8 cellular contexts compared by ENCODE assay signal in the genomic region with DNA sequence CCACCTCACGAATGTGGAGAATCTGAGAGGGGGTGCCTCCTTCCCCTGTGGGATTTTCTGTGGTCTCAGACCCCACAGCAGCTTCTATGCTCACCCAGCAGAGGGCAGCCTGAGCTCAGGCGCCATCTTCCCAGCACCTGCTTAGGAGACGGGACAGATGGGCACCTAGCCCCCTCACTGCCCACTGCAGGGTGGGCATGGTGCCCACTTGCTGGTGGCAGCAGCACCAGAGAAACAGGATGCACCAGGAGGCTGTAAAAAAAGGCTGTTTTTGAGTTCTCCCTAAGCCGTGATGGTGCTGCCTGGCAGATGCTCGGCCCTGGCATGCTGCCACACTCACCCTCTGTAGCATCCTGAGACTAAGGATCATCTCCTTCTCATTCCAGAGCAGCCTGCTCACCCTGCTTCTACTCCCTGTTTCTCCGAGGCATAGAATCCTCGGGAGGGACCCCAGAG. TPM values are rescaled to one million over a fixed set of nuclear protein-coding genes. Genes with fewer than 3 reads are reported as not detected.
DNase-seq lines count a peak whose midpoint lies in the region; ATAC-seq and TF ChIP-seq lines count a peak whose summit lies in the region.

No MANE protein-coding gene starts in this region.

- no peak overlapping the region for H2BK12ac ChIP-seq in neuronal stem cell (ENCODE audit: low read length)

- no peaks in the 10 kb centered on the region for H3K9me3 ChIP-seq in Peyer's patch
- no peaks in the 10 kb centered on the region for H3K9me3 ChIP-seq in neuronal stem cell (replicated peaks in 1 of 2; ENCODE audit: control insufficient read depth in 2 of 2, insufficient read depth in 1 of 2, low read depth in 1 of 2, low read length in 2 of 2)
- H3K9me3 ChIP-seq in testis = no peaks in the 10 kb centered on the region

- no peaks in the 10 kb centered on the region for H3K79me1 ChIP-seq in neuronal stem cell (ENCODE audit: low read depth, low read length)

- intact Hi-C loops in testis (cut with DNase I; ENCODE audit: low total_unique reads) = loop anchor here (10.0 kb wide), 1 partner anchor 98 kb away; a partner anchor contains a TSS

- no peak overlapping the region for H3K4me2 ChIP-seq in neuronal stem cell (ENCODE audit: insufficient read depth, low read length, poor library complexity, severe bottlenecking)

- H3K23ac ChIP-seq in neuronal stem cell (ENCODE audit: low read depth, low read length, poor library complexity) = no peak overlapping the region

- TF ChIP-seq CTCF in Peyer's patch (IDR thresholded peaks at IDR 0.05) = peak; percentile 55 to 90 (median 83)
- peak; percentile 62 to 71 (median 67) for TF ChIP-seq CTCF in testis (IDR thresholded peaks at IDR 0.05)

- H3K27me3 ChIP-seq in Peyer's patch (no peaks in the 10 kb centered on the region), neuronal stem cell (ENCODE audit: control insufficient read depth in 3 of 3, insufficient read depth in 3 of 3, low read depth in 1 of 3, low read length in 3 of 3) (no peaks in the 10 kb centered on the region), testis (no peaks in the 10 kb centered on the region)

- no peak overlapping the region for H3K4ac ChIP-seq in neuronal stem cell (ENCODE audit: low read length)

- H3K4me3 ChIP-seq in Peyer's patch = peak overlapping the region in 1 of 4 donors; percentile 1
- no peak overlapping the region for H3K4me3 ChIP-seq in neuronal stem cell (ENCODE audit: low read length in 2 of 2)
- no peak overlapping the region for H3K4me3 ChIP-seq in testis

- peak overlapping the region; percentile 66 for H2AK5ac ChIP-seq in neuronal stem cell (ENCODE audit: low read depth, low read length)

- no CpG with 5 or more reads among the region's 7 CpGs for WGBS in neuronal stem cell (ENCODE audit: extremely low coverage in 2 of 2, insufficient read length in 2 of 2, insufficient replicate concordance in 1 of 2), 2 donors
- WGBS in testis, 2 donors = 24 to 32% methylated on average over 3 to 7 of the region's 7 CpGs

- H3K27ac ChIP-seq in Peyer's patch (peak overlapping the region in 3 of 4 donors; percentile 29 to 75 (median 35)), neuronal stem cell (replicated peaks; ENCODE audit: low read length) (no peak overlapping the region), testis (peak overlapping the region in 1 of 2 donors; percentile 59)

- no peak overlapping the region for H4K91ac ChIP-seq in neuronal stem cell (ENCODE audit: low read depth, low read length, poor library complexity)

- H2AFZ ChIP-seq in neuronal stem cell (ENCODE audit: low read length) = peak overlapping the region; percentile 0

- H4K8ac ChIP-seq in neuronal stem cell (ENCODE audit: low read depth, low read length) = no peak overlapping the region

- no peak overlapping the region for H2BK15ac ChIP-seq in neuronal stem cell (ENCODE audit: low read length)

- H2BK120ac ChIP-seq in neuronal stem cell (ENCODE audit: low read depth, low read length) = no peak overlapping the region

- H3K9ac ChIP-seq in neuronal stem cell (ENCODE audit: low read depth, low read length, poor library complexity) = no peak overlapping the region

- no peak overlapping the region for H3K18ac ChIP-seq in neuronal stem cell (ENCODE audit: low read length)

- peak; percentile 79 for DNase-seq in EL
- DNase-seq in HPDE6-E6E7 (ENCODE audit: extremely low spot score) = peak; percentile 34
- peak; percentile 58 to 78 (median 73) for DNase-seq in Peyer's patch
- DNase-seq in activated effector memory CD4-positive, alpha-beta T cell treated with Interleukin-2 at 50 U/mL for 16 hours = peak; percentile 54
- DNase-seq in fibroblast of peridontal ligament (ENCODE audit: extremely low read depth) = peak; percentile 64
- DNase-seq in neuronal stem cell (ENCODE audit: low spot score) = no peak
- peak; percentile 52 for DNase-seq in testis

- ATAC-seq in HG02981 (IDR thresholded peaks at IDR 0.05; ENCODE audit: unreplicated experiment) = no peak

- no peaks in the 10 kb centered on the region for H3K36me3 ChIP-seq in Peyer's patch
- H3K36me3 ChIP-seq in neuronal stem cell (replicated peaks in 1 of 2; ENCODE audit: control insufficient read depth in 2 of 2, insufficient read depth in 2 of 2, low read length in 2 of 2) = no peaks in the 10 kb centered on the region
- H3K36me3 ChIP-seq in testis (ENCODE audit: low read depth, missing control alignments) = no peaks in the 10 kb centered on the region

- H3K4me1 ChIP-seq in Peyer's patch (peaks cover under 1 to 13% (median 3%) of the 10 kb centered on the region in 4 donors), neuronal stem cell (ENCODE audit: control insufficient read depth in 2 of 2, insufficient read depth in 1 of 2, low read depth in 1 of 2, low read length in 2 of 2) (peaks cover 14 to 15% of the 10 kb centered on the region in 2 donors), testis (peaks cover 5% of the 10 kb centered on the region)

- H3K14ac ChIP-seq in neuronal stem cell (ENCODE audit: low read length) = no peak overlapping the region

- no peak overlapping the region for H2BK5ac ChIP-seq in neuronal stem cell (ENCODE audit: low read length)

- TF ChIP-seq POLR2A in Peyer's patch (IDR thresholded peaks at IDR 0.05) (no peak), testis (IDR thresholded peaks at IDR 0.05) (no peak)

RNA-seq across cellular contexts. Expression of a gene that starts 19.1 kb away (rescaled TPM):
- 100 to 1,000 TPM in 3 of 4 donors, 10 to 100 TPM in 1; 48.7 to 143 (median 122) TPM for total RNA-seq in Peyer's patch
- polyA plus RNA-seq in neuronal stem cell (2013, experiment 1 of 2) = 37.4 TPM
- 38.3 TPM for polyA plus RNA-seq in neuronal stem cell (2013, experiment 2 of 2)
- 10 to 100 TPM; 38.7 to 47.8 TPM for total RNA-seq in testis
- polyA plus RNA-seq in testis (ENCODE audit: insufficient read depth, low read depth, low replicate concordance) = 30.2 TPM

RNA-seq across cellular contexts. Expression of a gene that starts 42.2 kb away (rescaled TPM):
- total RNA-seq in Peyer's patch (10 to 100 TPM in 3 of 4 donors, 1 to 10 TPM in 1; 8.3 to 20.7 (median 11.4) TPM), testis (10 to 100 TPM; 49.0 to 51.3 TPM)
- 29.2 TPM for polyA plus RNA-seq in neuronal stem cell (2013, experiment 1 of 2)
- polyA plus RNA-seq in neuronal stem cell (2013, experiment 2 of 2) = 27.9 TPM
- 98.9 TPM for polyA plus RNA-seq in testis (ENCODE audit: insufficient read depth, low read depth, low replicate concordance)
